25 cellular contexts compared by ENCODE assay signal in genomic region chr2:932320-933221, GRCh38. TPM values are rescaled to one million over a fixed set of nuclear protein-coding genes. Genes with fewer than 3 reads are reported as not detected.
A peak's percentile ranks its signal among the peaks of the same experiment; 100 is the strongest.
DNase-seq lines count a peak whose midpoint lies in the region; ATAC-seq and TF ChIP-seq lines count a peak whose summit lies in the region.
"Had no signal": no experiment of that assay in that cellular context is flagged by ENCODE, and none has a peak within 500 bp of the region (broad histone marks: within the 10 kb centered on the region; RNA-seq: fewer than 3 reads in every experiment).

No MANE protein-coding gene starts in this region.

- H3K27ac Mint-ChIP-seq in H9 (peak overlapping the region; percentile 67 to 93 (median 88); a peak in 5 of 7 replicates), immature natural killer cell (no peak overlapping the region)
- no peak overlapping the region for H3K27ac Mint-ChIP-seq in activated T-helper 2 cell treated with anti-CD3 and anti-CD28 coated beads, Interferon-gamma antibody, Interleukin-2, Interleukin-4, amounts not matched to agents 10 μg/mL and 5 μg/mL and 100 μg/mL, durations not matched to agents 14 hours and 24 hours and 36 hours
- H3K27ac Mint-ChIP-seq: CD4-positive, alpha-beta T cell had no signal

- H2BK120ac ChIP-seq in H9 (ENCODE audit: low read depth, low read length, poor library complexity, severe bottlenecking) (no peak overlapping the region), mesenchymal stem cell (ENCODE audit: low read depth, low read length) (no peak overlapping the region), neuronal stem cell (ENCODE audit: low read depth, low read length) (no peak overlapping the region)

- intact Hi-C loops in activated T-helper 2 cell treated with anti-CD3 and anti-CD28 coated beads, Interferon-gamma antibody, Interleukin-2, Interleukin-4, amounts not matched to agents 10 μg/mL and 5 μg/mL and 100 μg/mL, durations not matched to agents 14 hours and 24 hours and 36 hours (cut with micrococcal nuclease): no loop called here

- no peaks in the 10 kb centered on the region for H4K20me1 ChIP-seq in H9 (ENCODE audit: control insufficient read depth, insufficient read depth, insufficient read length)

- H3K18ac ChIP-seq in H9 (ENCODE audit: insufficient read length, low read depth, low read length) (no peak overlapping the region), mesenchymal stem cell (ENCODE audit: low read depth in 1 of 2, low read length in 2 of 2) (no peak overlapping the region), neuronal stem cell (ENCODE audit: low read length) (peak overlapping the region; percentile 89)

- H3K27ac ChIP-seq in H9 (ENCODE audit: insufficient read length, low read depth, low read length) (peak overlapping the region; percentile 13), mesenchymal stem cell (ENCODE audit: low read length, poor library complexity, severe bottlenecking) (no peak overlapping the region), neuronal stem cell (replicated peaks; ENCODE audit: low read length) (no peak overlapping the region)
- H3K27ac ChIP-seq: PC-9 had no signal

- TF ChIP-seq CTCF in H9 (conservative IDR thresholded peaks at IDR 0.05): no peak

- DNase-seq in H9: no peak
- DNase-seq in astrocyte of the hippocampus (ENCODE audit: low read depth, low spot score): peak; percentile 13
- DNase-seq in mesenchymal stem cell: no peak
- DNase-seq in neuronal stem cell (ENCODE audit: low spot score): no peak
- no peak for DNase-seq in activated T-helper 2 cell treated with anti-CD3 and anti-CD28 coated beads, Interferon-gamma antibody, Interleukin-2, Interleukin-4, amounts not matched to agents 10 μg/mL and 5 μg/mL and 100 μg/mL, durations not matched to agents 14 hours and 24 hours and 36 hours (ENCODE audit: low spot score)
- DNase-seq in stimulated activated naive CD8-positive, alpha-beta T cell treated with anti-CD3 and anti-CD28 coated beads, Interleukin-15, Interleukin-2, amounts not matched to agents 100 U/mL and 50 U/mL, for 24 hours: no peak
- no peak for DNase-seq in activated CD4-positive, alpha-beta T cell treated with anti-CD3 and anti-CD28 coated beads for 48 hours
- no peak for DNase-seq in immature natural killer cell
- DNase-seq: Caco-2; CD4-positive, alpha-beta T cell; DMS 273 treated with DMSO at 0.1 percent for 48 hours; DMS79 treated with DMSO at 0.1 percent for 48 hours; KBM-7; MM.1S; NCI-H1092; NCI-H1436; NCI-H187 treated with DMSO at 0.1 percent for 48 hours; NCI-H2107; NCI-H69; PC-9; RPMI8226; SHP77 had no signal

- H3K9me3 Mint-ChIP-seq in H9: peaks cover 8 to 14% of the 10 kb centered on the region in 2 experiments
- no peaks in the 10 kb centered on the region for H3K9me3 Mint-ChIP-seq in activated T-helper 2 cell treated with anti-CD3 and anti-CD28 coated beads, Interferon-gamma antibody, Interleukin-2, Interleukin-4, amounts not matched to agents 10 μg/mL and 5 μg/mL and 100 μg/mL, durations not matched to agents 14 hours and 24 hours and 36 hours
- no peaks in the 10 kb centered on the region for H3K9me3 Mint-ChIP-seq in immature natural killer cell
- H3K9me3 Mint-ChIP-seq: CD4-positive, alpha-beta T cell had no signal

- H3K36me3 ChIP-seq in mesenchymal stem cell (ENCODE audit: control insufficient read depth in 1 of 2, insufficient read depth in 2 of 2, low read depth in 1 of 2, low read length in 2 of 2) (no peaks in the 10 kb centered on the region), neuronal stem cell (replicated peaks in 1 of 2; ENCODE audit: control insufficient read depth in 2 of 2, insufficient read depth in 2 of 2, low read length in 2 of 2) (no peaks in the 10 kb centered on the region)

- H4K91ac ChIP-seq in H9 (ENCODE audit: insufficient read length, low read depth, low read length) (no peak overlapping the region), mesenchymal stem cell (ENCODE audit: low read length) (no peak overlapping the region), neuronal stem cell (ENCODE audit: low read depth, low read length, poor library complexity) (peak overlapping the region; percentile 72)

- H3K14ac ChIP-seq in H9 (ENCODE audit: insufficient read depth, low read length) (no peak overlapping the region), mesenchymal stem cell (ENCODE audit: low read length in 2 of 2) (no peak overlapping the region), neuronal stem cell (ENCODE audit: low read length) (no peak overlapping the region)

- H3K23ac ChIP-seq in H9 (ENCODE audit: insufficient read length, low read depth, low read length): no peak overlapping the region
- no peak overlapping the region for H3K23ac ChIP-seq in mesenchymal stem cell (ENCODE audit: low read length in 2 of 2)
- no peak overlapping the region for H3K23ac ChIP-seq in neuronal stem cell (ENCODE audit: low read depth, low read length, poor library complexity)

- H3K4me3 Mint-ChIP-seq in H9 (no peak overlapping the region), immature natural killer cell (no peak overlapping the region)
- H3K4me3 Mint-ChIP-seq in activated T-helper 2 cell treated with anti-CD3 and anti-CD28 coated beads, Interferon-gamma antibody, Interleukin-2, Interleukin-4, amounts not matched to agents 10 μg/mL and 5 μg/mL and 100 μg/mL, durations not matched to agents 14 hours and 24 hours and 36 hours (ENCODE audit: low read depth): no peak overlapping the region
- H3K4me3 Mint-ChIP-seq: CD4-positive, alpha-beta T cell had no signal

- H3K27me3 ChIP-seq in H9 (ENCODE audit: insufficient read depth, low read length) (no peaks in the 10 kb centered on the region; the same call in 1 of the 2 replicates), mesenchymal stem cell (ENCODE audit: control insufficient read depth in 1 of 2, insufficient read depth in 1 of 2, low read length in 2 of 2) (peaks cover 0 to 29% of the 10 kb centered on the region in 2 experiments), neuronal stem cell (ENCODE audit: control insufficient read depth in 3 of 3, insufficient read depth in 3 of 3, low read depth in 1 of 3, low read length in 3 of 3) (no peaks in the 10 kb centered on the region)

- H3K23me2 ChIP-seq in H9 (ENCODE audit: insufficient read length, low read depth, low read length, poor library complexity, severe bottlenecking): no peaks in the 10 kb centered on the region

- H3K4me3 ChIP-seq in mesenchymal stem cell (ENCODE audit: insufficient read depth in 1 of 2, low read depth in 1 of 2, low read length in 2 of 2) (no peak overlapping the region), neuronal stem cell (ENCODE audit: low read length in 2 of 2) (no peak overlapping the region)
- H3K4me3 ChIP-seq: GM12878, PC-9 had no signal

- H2BK15ac ChIP-seq in H9 (ENCODE audit: low read depth, low read length) (no peak overlapping the region), mesenchymal stem cell (ENCODE audit: low read depth, poor library complexity, severe bottlenecking) (no peak overlapping the region), neuronal stem cell (ENCODE audit: low read length) (no peak overlapping the region)

- H3K9ac ChIP-seq in H9 (ENCODE audit: extremely low read depth, insufficient read length, low read length): no peak overlapping the region
- H3K9ac ChIP-seq in mesenchymal stem cell (ENCODE audit: low read length): no peak overlapping the region
- H3K9ac ChIP-seq in neuronal stem cell (ENCODE audit: low read depth, low read length, poor library complexity): no peak overlapping the region

- no peak overlapping the region for H3K56ac ChIP-seq in H9 (ENCODE audit: insufficient read length, low read depth, low read length)

- H2BK20ac ChIP-seq in H9 (ENCODE audit: low read depth, low read length, poor library complexity, severe bottlenecking): no peak overlapping the region

- no peak overlapping the region for H2AFZ ChIP-seq in H9 (ENCODE audit: low read length)
- no peak overlapping the region for H2AFZ ChIP-seq in mesenchymal stem cell (ENCODE audit: low read depth, low read length)
- peak overlapping the region; percentile 76 for H2AFZ ChIP-seq in neuronal stem cell (ENCODE audit: low read length)
- H2AFZ ChIP-seq: PC-9 had no signal

- no peak overlapping the region for H3T11ph ChIP-seq in H9 (ENCODE audit: low read length)

- no peak overlapping the region for H2AK5ac ChIP-seq in H9 (ENCODE audit: insufficient read length, low read length)
- no peak overlapping the region for H2AK5ac ChIP-seq in mesenchymal stem cell (ENCODE audit: low read length, severe bottlenecking)
- no peak overlapping the region for H2AK5ac ChIP-seq in neuronal stem cell (ENCODE audit: low read depth, low read length)

- no peaks in the 10 kb centered on the region for H3K79me1 ChIP-seq in H9 (ENCODE audit: insufficient read depth, low read depth, low read length, poor library complexity, severe bottlenecking)
- H3K79me1 ChIP-seq in mesenchymal stem cell (replicated peaks; ENCODE audit: low read length, poor library complexity, severe bottlenecking): no peaks in the 10 kb centered on the region
- H3K79me1 ChIP-seq in neuronal stem cell (ENCODE audit: low read depth, low read length): no peaks in the 10 kb centered on the region

- no peaks in the 10 kb centered on the region for H3K9me3 ChIP-seq in H9 (ENCODE audit: control insufficient read depth, low read depth, low read length)
- H3K9me3 ChIP-seq in mesenchymal stem cell (ENCODE audit: control insufficient read depth, low read length): peaks cover 3% of the 10 kb centered on the region
- no peaks in the 10 kb centered on the region for H3K9me3 ChIP-seq in neuronal stem cell (replicated peaks in 1 of 2; ENCODE audit: control insufficient read depth in 2 of 2, insufficient read depth in 1 of 2, low read depth in 1 of 2, low read length in 2 of 2)
- H3K9me3 ChIP-seq: Caco-2 had no signal

- H3K4ac ChIP-seq in H9 (ENCODE audit: low read depth, low read length) (no peak overlapping the region), mesenchymal stem cell (ENCODE audit: low read depth in 1 of 2, low read length in 2 of 2) (no peak overlapping the region), neuronal stem cell (ENCODE audit: low read length) (no peak overlapping the region)

- H3K27me3 Mint-ChIP-seq in H9 (ENCODE audit: low read depth): peaks cover 38% of the 10 kb centered on the region
- H3K27me3 Mint-ChIP-seq in activated T-helper 2 cell treated with anti-CD3 and anti-CD28 coated beads, Interferon-gamma antibody, Interleukin-2, Interleukin-4, amounts not matched to agents 10 μg/mL and 5 μg/mL and 100 μg/mL, durations not matched to agents 14 hours and 24 hours and 36 hours (ENCODE audit: low read depth): no peaks in the 10 kb centered on the region
- H3K27me3 Mint-ChIP-seq in immature natural killer cell (ENCODE audit: low read depth in 3 of 3): peaks cover 0 to 2% (median 0%) of the 10 kb centered on the region in 3 donors
- H3K27me3 Mint-ChIP-seq: CD4-positive, alpha-beta T cell had no signal

- H4K8ac ChIP-seq in H9 (replicated peaks; ENCODE audit: insufficient read length, low read depth, low read length): no peak overlapping the region
- H4K8ac ChIP-seq in mesenchymal stem cell (ENCODE audit: low read length): no peak overlapping the region
- H4K8ac ChIP-seq in neuronal stem cell (ENCODE audit: low read depth, low read length): no peak overlapping the region

- no peaks in the 10 kb centered on the region for H3K79me2 ChIP-seq in H9 (ENCODE audit: insufficient read depth, low read length)

- H2BK12ac ChIP-seq in H9 (ENCODE audit: insufficient read length, low read depth, low read length) (no peak overlapping the region), mesenchymal stem cell (ENCODE audit: low read length in 2 of 2) (no peak overlapping the region), neuronal stem cell (ENCODE audit: low read length) (no peak overlapping the region)

- no peak for ATAC-seq in stimulated activated naive CD8-positive, alpha-beta T cell treated with anti-CD3 and anti-CD28 coated beads, Interleukin-15, Interleukin-2, amounts not matched to agents 100 U/mL and 50 U/mL, for 24 hours
- ATAC-seq: GM12878, HCT116 had no signal

- no peak overlapping the region for H4K5ac ChIP-seq in H9 (ENCODE audit: insufficient read length, low read depth, low read length)

- no CpG with 5 or more reads among the region's 34 CpGs for WGBS in H9 (ENCODE audit: extremely low coverage, insufficient read length, low lambda C conversion rate)
- 70% methylated on average over 24 of the region's 34 CpGs for WGBS in mesenchymal stem cell
- no CpG with 5 or more reads among the region's 34 CpGs for WGBS in neuronal stem cell (ENCODE audit: extremely low coverage in 2 of 2, insufficient read length in 2 of 2, insufficient replicate concordance in 1 of 2), 2 donors

- no peak overlapping the region for H3K4me2 ChIP-seq in H9 (ENCODE audit: insufficient read depth, insufficient read length, low read length)
- H3K4me2 ChIP-seq in mesenchymal stem cell (ENCODE audit: low read length, poor library complexity, severe bottlenecking): no peak overlapping the region
- no peak overlapping the region for H3K4me2 ChIP-seq in neuronal stem cell (ENCODE audit: insufficient read depth, low read length, poor library complexity, severe bottlenecking)
- H3K4me2 ChIP-seq: PC-9 had no signal

- H3K36me3 Mint-ChIP-seq in H9 (ENCODE audit: insufficient read depth in 1 of 3, low read depth in 3 of 3): peaks cover 1 to 13% (median 10%) of the 10 kb centered on the region in 3 experiments; a peak in 6 of 7 replicates
- H3K36me3 Mint-ChIP-seq in activated T-helper 2 cell treated with anti-CD3 and anti-CD28 coated beads, Interferon-gamma antibody, Interleukin-2, Interleukin-4, amounts not matched to agents 10 μg/mL and 5 μg/mL and 100 μg/mL, durations not matched to agents 14 hours and 24 hours and 36 hours (ENCODE audit: low read depth): no peaks in the 10 kb centered on the region
- H3K36me3 Mint-ChIP-seq in immature natural killer cell: no peaks in the 10 kb centered on the region

- H3K4me1 Mint-ChIP-seq in H9: peaks cover 16 to 18% of the 10 kb centered on the region in 2 experiments
- H3K4me1 Mint-ChIP-seq in activated T-helper 2 cell treated with anti-CD3 and anti-CD28 coated beads, Interferon-gamma antibody, Interleukin-2, Interleukin-4, amounts not matched to agents 10 μg/mL and 5 μg/mL and 100 μg/mL, durations not matched to agents 14 hours and 24 hours and 36 hours (ENCODE audit: low read depth): no peaks in the 10 kb centered on the region
- no peaks in the 10 kb centered on the region for H3K4me1 Mint-ChIP-seq in immature natural killer cell

- H3K4me1 ChIP-seq in H9 (ENCODE audit: insufficient read depth, low read length) (no peaks in the 10 kb centered on the region; the same call in 1 of the 2 replicates), mesenchymal stem cell (ENCODE audit: control insufficient read depth, insufficient read depth, low read depth, low read length) (peaks cover 1% of the 10 kb centered on the region), neuronal stem cell (ENCODE audit: control insufficient read depth in 2 of 2, insufficient read depth in 1 of 2, low read depth in 1 of 2, low read length in 2 of 2) (peaks cover 0 to 6% of the 10 kb centered on the region in 2 donors)

- H2BK5ac ChIP-seq in H9 (ENCODE audit: insufficient read length, low read length): no peak overlapping the region
- peak overlapping the region; percentile 8 for H2BK5ac ChIP-seq in mesenchymal stem cell (ENCODE audit: low read depth, low read length, poor library complexity, severe bottlenecking)
- no peak overlapping the region for H2BK5ac ChIP-seq in neuronal stem cell (ENCODE audit: low read length)

RNA-seq across cellular contexts. Expression of gene SNTG2, which starts 18.1 kb away (rescaled TPM):
- 12.7 and 13.2 TPM in 2 replicates for total RNA-seq in H9 (2021)
- 0.15 TPM for polyA plus RNA-seq in mesenchymal stem cell (2013, experiment 1 of 2)
- polyA plus RNA-seq in mesenchymal stem cell (2013, experiment 2 of 2): 0.08 TPM
- polyA plus RNA-seq in neuronal stem cell (2013, experiment 1 of 2): 2.0 TPM
- polyA plus RNA-seq in neuronal stem cell (2013, experiment 2 of 2): 1.6 TPM
- total RNA-seq in activated T-helper 2 cell treated with anti-CD3 and anti-CD28 coated beads, Interferon-gamma antibody, Interleukin-2, Interleukin-4, amounts not matched to agents 10 μg/mL and 5 μg/mL and 100 μg/mL, durations not matched to agents 14 hours and 24 hours and 36 hours: not detected in 2 replicates
- polyA plus RNA-seq in immature natural killer cell: not detected
- total RNA-seq: Caco-2, GM12878, NCI-H460, PC-9 had no signal
- polyA plus RNA-seq: GM12878 had no signal

Comparison
In these comparisons a context has a peak if more than half of its experiments do, and no peak if none do; other contexts are left out.
1. H3K27ac Mint-ChIP-seq: peak in H9 (3 of 3); none in activated T-helper 2 cell treated with anti-CD3 and anti-CD28 coated beads, Interferon-gamma antibody, Interleukin-2, Interleukin-4, amounts not matched to agents 10 μg/mL and 5 μg/mL and 100 μg/mL, durations not matched to agents 14 hours and 24 hours and 36 hours (single experiment) and immature natural killer cell (0 of 6).
2. RNA of gene SNTG2, which starts 18.1 kb away (total RNA-seq): 12.7 to 13.2 TPM in H9; not detected in activated T-helper 2 cell treated with anti-CD3 and anti-CD28 coated beads, Interferon-gamma antibody, Interleukin-2, Interleukin-4, amounts not matched to agents 10 μg/mL and 5 μg/mL and 100 μg/mL, durations not matched to agents 14 hours and 24 hours and 36 hours; every median in the first group is over 10 times any median in the second.